24 cellular contexts compared by ENCODE assay signal in genomic region chr1:106621853-106622252, GRCh38.
DNase-seq lines count a peak whose midpoint lies in the region; TF ChIP-seq lines count a peak whose summit lies in the region.
"Had no signal": no experiment of that assay in that cellular context is flagged by ENCODE, and none has a peak within 500 bp of the region (broad histone marks: within the 10 kb centered on the region; RNA-seq: fewer than 3 reads in every experiment).

No MANE protein-coding gene starts in this region.

- H3K27ac ChIP-seq in mammary epithelial cell (ENCODE audit: insufficient read depth, low read depth, low read length) = no peak overlapping the region
- H3K27ac ChIP-seq: esophagus muscularis mucosa, SJSA1 had no signal

- no peaks in the 10 kb centered on the region for H3K27me3 ChIP-seq in mammary epithelial cell (ENCODE audit: insufficient read depth, low read length)
- H3K27me3 ChIP-seq: esophagus muscularis mucosa, SJSA1 had no signal

- H2AFZ ChIP-seq in mammary epithelial cell (ENCODE audit: low read depth, low read length) = no peak overlapping the region
- H2AFZ ChIP-seq: GM23338 had no signal

- no peaks in the 10 kb centered on the region for H3K27me3 Mint-ChIP-seq in MCF 10A (ENCODE audit: insufficient read depth, unreplicated experiment)
- no peaks in the 10 kb centered on the region for H3K27me3 Mint-ChIP-seq in activated CD4-positive, alpha-beta memory T cell treated with anti-CD3 and anti-CD28 coated beads, Interleukin-2, amount 10 ng/mL, durations not matched to agents 7 days and 5 days
- H3K27me3 Mint-ChIP-seq in type B pancreatic cell = no peaks in the 10 kb centered on the region
- H3K27me3 Mint-ChIP-seq: activated CD4-positive, alpha-beta memory T cell treated with anti-CD3 and anti-CD28 coated beads for 36 hours; effector memory CD8-positive, alpha-beta T cell; stimulated activated memory B cell treated with anti-CD40 and anti-IgM and Interleukin-4, amounts not matched to agents 10 μg/mL and 1 μg/mL and 100 μg/mL, for 72 hours had no signal

- POLR2A ChIA-PET in MCF 10A (lab: Yijun Ruan, JAX) = interaction anchor here (0.7 to 1.0 kb wide), 2 partner anchors 134 to 510 kb away, joined by 3 read pairs; no protein-coding TSS in a partner anchor
- POLR2A ChIA-PET in activated CD4-positive, alpha-beta memory T cell treated with anti-CD3 and anti-CD28 coated beads, Interleukin-2, amount 10 ng/mL, durations not matched to agents 7 days and 5 days (lab: Charles Lee) = no interaction called here

- CTCF ChIA-PET in MCF 10A (lab: Yijun Ruan, JAX) (interaction anchor here (0.7 to 2.7 kb wide), 8 partner anchors 32 to 908 kb away, joined by 3 to 6 read pairs (median 4); partner anchors contain the start of gene NTNG1), mammary epithelial cell (lab: Charles Lee; ENCODE audit: low non-redundant PET) (no interaction called here)
- CTCF ChIA-PET in activated CD4-positive, alpha-beta memory T cell treated with anti-CD3 and anti-CD28 coated beads, Interleukin-2, amount 10 ng/mL, durations not matched to agents 7 days and 5 days (lab: Charles Lee) = no interaction called here

- TF ChIP-seq CTCF in MCF 10A (IDR thresholded peaks at IDR 0.05; ENCODE audit: unreplicated experiment) (no peak), mammary epithelial cell (conservative IDR thresholded peaks at IDR 0.05 in 1 of 2, IDR thresholded peaks at IDR 0.05 in 1 of 2; ENCODE audit: extremely low read depth in 1 of 2, insufficient read depth in 1 of 2, low read depth in 1 of 2, low read length in 2 of 2) (no peak), type B pancreatic cell (conservative IDR thresholded peaks at IDR 0.05) (no peak)

- H3K9me3 Mint-ChIP-seq in MCF 10A (ENCODE audit: unreplicated experiment) (no peaks in the 10 kb centered on the region), type B pancreatic cell (peaks cover 7% of the 10 kb centered on the region)
- peaks cover 18% of the 10 kb centered on the region for H3K9me3 Mint-ChIP-seq in activated CD4-positive, alpha-beta memory T cell treated with anti-CD3 and anti-CD28 coated beads, Interleukin-2, amount 10 ng/mL, durations not matched to agents 7 days and 5 days

- BruUV-seq in MCF 10A (replicated peaks; lab: Mats Ljungman, UMichigan) = no TSS peak
- BruUV-seq in mammary epithelial cell (replicated peaks; lab: Mats Ljungman, UMichigan) = no TSS peak

- dilution Hi-C loops in mammary epithelial cell (cut with HindIII; ENCODE audit: low sequenced_read_pairs) = no loop called here

- H3K4me3 ChIP-seq in mammary epithelial cell (replicated peaks in 1 of 3; ENCODE audit: insufficient read depth in 1 of 3, low read depth in 2 of 3, low read length in 3 of 3) = no peak overlapping the region
- H3K4me3 ChIP-seq: esophagus muscularis mucosa, GM23338, K562, SJSA1 had no signal

- H3K27ac Mint-ChIP-seq in MCF 10A (ENCODE audit: low read depth, unreplicated experiment) = peak overlapping the region; percentile 47
- no peak overlapping the region for H3K27ac Mint-ChIP-seq in activated CD4-positive, alpha-beta memory T cell treated with anti-CD3 and anti-CD28 coated beads, Interleukin-2, amount 10 ng/mL, durations not matched to agents 7 days and 5 days
- no peak overlapping the region for H3K27ac Mint-ChIP-seq in type B pancreatic cell
- H3K27ac Mint-ChIP-seq: activated CD4-positive, alpha-beta memory T cell treated with anti-CD3 and anti-CD28 coated beads for 36 hours; activated naive CD4-positive, alpha-beta T cell treated with anti-CD3 and anti-CD28 coated beads, Interleukin-2, amount 50 U/mL, for 72 hours; activated T-helper 2 cell treated with anti-CD3 and anti-CD28 coated beads, Interferon-gamma antibody, Interleukin-2, Interleukin-4, amounts not matched to agents 10 μg/mL and 5 μg/mL and 100 μg/mL, durations not matched to agents 14 hours and 24 hours and 36 hours; effector memory CD8-positive, alpha-beta T cell; GM23338; stimulated activated memory B cell treated with anti-CD40 and anti-IgM and Interleukin-4, amounts not matched to agents 10 μg/mL and 1 μg/mL and 100 μg/mL, for 72 hours had no signal

- H4K20me1 ChIP-seq in mammary epithelial cell (ENCODE audit: insufficient read depth, low read length) = no peaks in the 10 kb centered on the region

- intact Hi-C loops in MCF 10A (cut with micrococcal nuclease) (loop anchor here (2.0 kb wide), 1 partner anchor 521 kb away; no protein-coding TSS in a partner anchor), mammary epithelial cell (cut with micrococcal nuclease) (loop anchor here (2.0 to 5.0 kb wide), 2 partner anchors 520 to 599 kb away; partner anchors contain the start of gene NTNG1)

- H3K36me3 ChIP-seq in mammary epithelial cell (ENCODE audit: insufficient read depth, low read length) = no peaks in the 10 kb centered on the region
- H3K36me3 ChIP-seq: esophagus muscularis mucosa, SJSA1 had no signal

- no peaks in the 10 kb centered on the region for H3K9me3 ChIP-seq in mammary epithelial cell (replicated peaks; ENCODE audit: insufficient read depth, low read length)
- H3K9me3 ChIP-seq: SJSA1 had no signal

- H3K36me3 Mint-ChIP-seq in MCF 10A (ENCODE audit: insufficient read depth, unreplicated experiment) = no peaks in the 10 kb centered on the region
- no peaks in the 10 kb centered on the region for H3K36me3 Mint-ChIP-seq in activated CD4-positive, alpha-beta memory T cell treated with anti-CD3 and anti-CD28 coated beads, Interleukin-2, amount 10 ng/mL, durations not matched to agents 7 days and 5 days (ENCODE audit: low read depth)
- H3K36me3 Mint-ChIP-seq in type B pancreatic cell = no peaks in the 10 kb centered on the region
- H3K36me3 Mint-ChIP-seq: activated CD4-positive, alpha-beta memory T cell treated with anti-CD3 and anti-CD28 coated beads for 36 hours; activated naive CD4-positive, alpha-beta T cell treated with anti-CD3 and anti-CD28 coated beads, Interleukin-2, amount 50 U/mL, for 72 hours; stimulated activated memory B cell treated with anti-CD40 and anti-IgM and Interleukin-4, amounts not matched to agents 10 μg/mL and 1 μg/mL and 100 μg/mL, for 72 hours had no signal

- WGBS in mammary epithelial cell (ENCODE audit: low coverage, missing lambda C conversion rate) = 83% methylated on average over 2 of the region's 2 CpGs

- H3K4me2 ChIP-seq in mammary epithelial cell (ENCODE audit: insufficient read depth, low read depth, low read length) = no peak overlapping the region
- H3K4me2 ChIP-seq: GM23338 had no signal

- DNase-seq in MCF 10A (ENCODE audit: unreplicated experiment) (peak; percentile 4), mammary epithelial cell (no peak), NCI-H2081 (lab: John Stamatoyannopoulos, UW) (peak; percentile 13 to 78), astrocyte of the hippocampus (ENCODE audit: low read depth, low spot score) (peak; percentile 9), CD1c-positive myeloid dendritic cell (ENCODE audit: extremely low spot score) (no peak), type B pancreatic cell (ENCODE audit: extremely low spot score, unreplicated experiment) (no peak)
- DNase-seq in activated T-cell treated with anti-CD3 and anti-CD28 coated beads, Interleukin-2, amount 50 U/mL, for 1 hour = no peak
- DNase-seq in activated CD4-positive, alpha-beta memory T cell treated with anti-CD3 and anti-CD28 coated beads, Interleukin-2, amount 10 ng/mL, durations not matched to agents 7 days and 5 days = no peak
- DNase-seq: activated CD4-positive, alpha-beta memory T cell treated with anti-CD3 and anti-CD28 coated beads for 36 hours; activated CD8-positive, alpha-beta memory T cell treated with anti-CD3 and anti-CD28 coated beads, Interleukin-2, amount 50 U/mL, for 48 hours; C1 segment of cervical spinal cord; effector memory CD8-positive, alpha-beta T cell; mesenchymal stem cell; MM.1S; NCI-H1930; NCI-H524; stimulated activated CD4-positive, alpha-beta T cell treated with anti-CD3 and anti-CD28 coated beads, Interleukin-4, amount 100 ng/mL, for 4 hours had no signal

- H3K4me3 Mint-ChIP-seq in MCF 10A (ENCODE audit: unreplicated experiment) = no peak overlapping the region
- H3K4me3 Mint-ChIP-seq in activated CD4-positive, alpha-beta memory T cell treated with anti-CD3 and anti-CD28 coated beads, Interleukin-2, amount 10 ng/mL, durations not matched to agents 7 days and 5 days = no peak overlapping the region
- H3K4me3 Mint-ChIP-seq in type B pancreatic cell = no peak overlapping the region
- H3K4me3 Mint-ChIP-seq: activated CD4-positive, alpha-beta memory T cell treated with anti-CD3 and anti-CD28 coated beads for 36 hours; effector memory CD8-positive, alpha-beta T cell; GM23338; stimulated activated memory B cell treated with anti-CD40 and anti-IgM and Interleukin-4, amounts not matched to agents 10 μg/mL and 1 μg/mL and 100 μg/mL, for 72 hours had no signal

- H3K9ac ChIP-seq in mammary epithelial cell (ENCODE audit: insufficient read depth, low read length) = no peak overlapping the region

- in situ Hi-C loops in mammary epithelial cell (cut with MboI; ENCODE audit: low sequenced_read_pairs in 2 of 2) = no loop called here

- H3K4me1 Mint-ChIP-seq in MCF 10A (ENCODE audit: insufficient read depth, unreplicated experiment) = peaks cover 12% of the 10 kb centered on the region
- H3K4me1 Mint-ChIP-seq in activated CD4-positive, alpha-beta memory T cell treated with anti-CD3 and anti-CD28 coated beads, Interleukin-2, amount 10 ng/mL, durations not matched to agents 7 days and 5 days = no peaks in the 10 kb centered on the region
- no peaks in the 10 kb centered on the region for H3K4me1 Mint-ChIP-seq in type B pancreatic cell (ENCODE audit: unreplicated experiment)
- H3K4me1 Mint-ChIP-seq: GM23338; stimulated activated memory B cell treated with anti-CD40 and anti-IgM and Interleukin-4, amounts not matched to agents 10 μg/mL and 1 μg/mL and 100 μg/mL, for 72 hours had no signal

- no peaks in the 10 kb centered on the region for H3K79me2 ChIP-seq in mammary epithelial cell (ENCODE audit: insufficient read depth, low read length)

- H3K4me1 ChIP-seq in mammary epithelial cell (ENCODE audit: insufficient read depth, low read length) = peaks cover 14% of the 10 kb centered on the region
- H3K4me1 ChIP-seq: esophagus muscularis mucosa, SJSA1 had no signal

Comparison
In these comparisons a context has a peak if more than half of its experiments do, and no peak if none do; other contexts are left out.
1. DNase-seq: peak in MCF 10A (single experiment), NCI-H2081 (2 of 2) and astrocyte of the hippocampus (single experiment); none in mammary epithelial cell (single experiment), activated T-cell treated with anti-CD3 and anti-CD28 coated beads, Interleukin-2, amount 50 U/mL, for 1 hour (single experiment), CD1c-positive myeloid dendritic cell (single experiment), activated CD4-positive, alpha-beta memory T cell treated with anti-CD3 and anti-CD28 coated beads, Interleukin-2, amount 10 ng/mL, durations not matched to agents 7 days and 5 days (single experiment) and type B pancreatic cell (single experiment).